Comparison of ENCODE assay signal across 8 cellular contexts in the genomic region with DNA sequence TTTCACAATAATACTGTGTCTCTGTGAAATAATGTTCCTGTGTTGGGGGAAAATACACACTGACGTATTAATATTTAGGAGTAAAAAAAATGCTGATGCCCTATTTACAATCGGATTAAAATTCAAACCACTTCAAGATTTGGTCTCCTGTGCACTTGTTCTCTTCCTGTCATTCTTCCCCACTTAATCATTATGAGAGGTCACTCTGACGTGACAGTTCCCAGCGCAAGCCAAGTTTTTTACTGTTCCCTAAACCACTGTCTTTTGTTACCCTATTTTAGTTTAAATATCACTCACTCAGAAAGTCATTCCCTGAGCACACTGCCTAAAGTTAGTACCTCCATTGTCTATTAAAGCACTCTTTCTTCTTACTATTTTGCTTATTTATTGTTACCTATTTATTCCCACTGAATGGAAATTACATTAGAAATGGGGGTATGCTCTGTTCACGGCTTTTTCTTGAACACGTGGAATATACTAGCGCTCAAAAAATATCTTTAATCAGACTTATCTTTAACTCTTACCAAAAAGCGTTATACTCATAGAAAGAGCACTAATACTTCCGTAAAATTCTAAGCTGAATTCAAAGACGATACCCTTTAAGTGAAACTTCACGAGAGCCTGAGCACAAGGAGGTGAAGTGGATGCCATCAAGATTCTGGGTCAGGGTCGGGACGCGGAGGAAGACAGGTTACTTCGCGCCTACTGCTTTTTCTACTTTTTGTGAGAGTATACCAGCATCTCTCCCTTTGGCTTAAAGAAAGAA. TPM values are rescaled to one million over a fixed set of nuclear protein-coding genes. Genes with fewer than 3 reads are reported as not detected.
A peak's percentile ranks its signal among the peaks of the same experiment; 100 is the strongest.
DNase-seq lines count a peak whose midpoint lies in the region; ATAC-seq and TF ChIP-seq lines count a peak whose summit lies in the region.

No MANE protein-coding gene starts in this region.

- H3K27me3 ChIP-seq in BE2C: no peaks in the 10 kb centered on the region
- H3K27me3 ChIP-seq in kidney epithelial cell (ENCODE audit: control insufficient read depth, insufficient read depth, low read length): no peaks in the 10 kb centered on the region
- H3K27me3 ChIP-seq in subcutaneous abdominal adipose tissue (ENCODE audit: control insufficient read depth in 5 of 5, insufficient read depth in 4 of 5, low read length in 5 of 5): peaks cover 0 to 2% (median 0%) of the 10 kb centered on the region in 5 donors

- H3K4me1 ChIP-seq in BE2C: no peaks in the 10 kb centered on the region
- peaks cover 13 to 42% (median 34%) of the 10 kb centered on the region in 5 donors for H3K4me1 ChIP-seq in subcutaneous abdominal adipose tissue (ENCODE audit: control insufficient read depth in 5 of 5, insufficient read depth in 5 of 5, low read length in 5 of 5)

- ATAC-seq in GM18868 (IDR thresholded peaks at IDR 0.05; ENCODE audit: unreplicated experiment): peak; percentile 36
- ATAC-seq in HG03095 (IDR thresholded peaks at IDR 0.05; ENCODE audit: unreplicated experiment): peak; percentile 32

- in situ Hi-C loops in astrocyte of the spinal cord (cut with HindIII; ENCODE audit: low sequenced_read_pairs): no loop called here

- H3K4me3 ChIP-seq in BE2C (ENCODE audit: low read depth, low read length) (peak overlapping the region; percentile 100), astrocyte of the spinal cord (ENCODE audit: low read depth, low read length) (peak overlapping the region; percentile 93), kidney epithelial cell (ENCODE audit: low read depth, low read length) (peak overlapping the region; percentile 64), subcutaneous abdominal adipose tissue (ENCODE audit: low read depth in 1 of 5, low read length in 5 of 5) (peak overlapping the region; percentile 63 to 99 (median 96))

- H3K9me3 ChIP-seq in BE2C: no peaks in the 10 kb centered on the region
- no peaks in the 10 kb centered on the region for H3K9me3 ChIP-seq in subcutaneous abdominal adipose tissue (ENCODE audit: control insufficient read depth in 5 of 5, low read length in 5 of 5)

- DNase-seq in BE2C (peak; percentile 23), NCI-H526 treated with DMSO at 0.1 percent for 48 hours (lab: John Stamatoyannopoulos, UW) (peak; percentile 91), astrocyte of the spinal cord (ENCODE audit: low read depth, low spot score) (peak; percentile 7), kidney epithelial cell (ENCODE audit: low read depth) (no peak)
- DNase-seq in stimulated activated CD4-positive, alpha-beta T cell treated with anti-CD3 and anti-CD28 coated beads, Interleukin-4, amount 100 ng/mL, for 4 hours: no peak

- peak overlapping the region; percentile 100 for H3K27ac ChIP-seq in subcutaneous abdominal adipose tissue (ENCODE audit: low read depth, low read length)

- no peak for TF ChIP-seq CTCF in BE2C (IDR thresholded peaks at IDR 0.05; ENCODE audit: low read depth, low read length)
- no peak for TF ChIP-seq CTCF in astrocyte of the spinal cord (IDR thresholded peaks at IDR 0.05; ENCODE audit: low read depth, low read length)
- no peak for TF ChIP-seq CTCF in kidney epithelial cell (IDR thresholded peaks at IDR 0.05; ENCODE audit: insufficient read depth, low read length, poor library complexity, severe bottlenecking)

- peaks cover 18% of the 10 kb centered on the region for H3K36me3 ChIP-seq in BE2C
- H3K36me3 ChIP-seq in kidney epithelial cell (ENCODE audit: control insufficient read depth, insufficient read depth, low read length): no peaks in the 10 kb centered on the region
- H3K36me3 ChIP-seq in subcutaneous abdominal adipose tissue (ENCODE audit: control insufficient read depth in 5 of 5, insufficient read depth in 5 of 5, low read length in 5 of 5): peaks cover 0 to 5% (median 0%) of the 10 kb centered on the region in 5 donors

- peak overlapping the region; percentile 64 to 100 (median 92) for H3K9ac ChIP-seq in subcutaneous abdominal adipose tissue (ENCODE audit: low read length in 5 of 5)

RNA-seq across cellular contexts. Expression of a gene that starts 0.7 kb away (rescaled TPM):
- 130 TPM for polyA plus RNA-seq in BE2C (2012; ENCODE audit: insufficient read depth, insufficient read length, low read depth)
- total RNA-seq in kidney epithelial cell: 129 and 160 TPM in 2 replicates

RNA-seq across cellular contexts. Expression of a gene that starts 44.0 kb away (rescaled TPM):
- polyA plus RNA-seq in BE2C (2012; ENCODE audit: insufficient read depth, insufficient read length, low read depth): 46.7 TPM
- total RNA-seq in kidney epithelial cell: 83.6 and 137 TPM in 2 replicates

RNA-seq across cellular contexts. Expression of a gene that starts 54.4 kb away (rescaled TPM):
- 16.4 TPM for polyA plus RNA-seq in BE2C (2012; ENCODE audit: insufficient read depth, insufficient read length, low read depth)
- total RNA-seq in kidney epithelial cell: 4.4 and 4.6 TPM in 2 replicates

Comparison
In these comparisons a context has a peak if more than half of its experiments do, and no peak if none do; other contexts are left out.
1. DNase-seq: peak in BE2C (single experiment), NCI-H526 treated with DMSO at 0.1 percent for 48 hours (single experiment) and astrocyte of the spinal cord (single experiment); none in kidney epithelial cell (single experiment) and stimulated activated CD4-positive, alpha-beta T cell treated with anti-CD3 and anti-CD28 coated beads, Interleukin-4, amount 100 ng/mL, for 4 hours (0 of 2).
2. Peak in every context shown above with its lines, with median percentiles within 50 percentile points of each other: H3K4me3 ChIP-seq.